Comparison of ENCODE assay signal across 10 cellular contexts in genomic region chr22:44037519-44038370, GRCh38. TPM values are rescaled to one million over a fixed set of nuclear protein-coding genes. Genes with fewer than 3 reads are reported as not detected.
A peak's percentile ranks its signal among the peaks of the same experiment; 100 is the strongest.
DNase-seq lines count a peak whose midpoint lies in the region; ATAC-seq and TF ChIP-seq lines count a peak whose summit lies in the region.
"Had no signal": no experiment of that assay in that cellular context is flagged by ENCODE, and none has a peak within 500 bp of the region (broad histone marks: within the 10 kb centered on the region; RNA-seq: fewer than 3 reads in every experiment).

No MANE protein-coding gene starts in this region.

- CTCF ChIA-PET in RWPE1 (lab: Yijun Ruan, JAX): interaction anchor here (0.6 kb wide), 2 partner anchors 45 to 588 kb away, joined by 3 read pairs; no protein-coding TSS in a partner anchor

- ATAC-seq in GM18873 (IDR thresholded peaks at IDR 0.05; ENCODE audit: low FRiP score, unreplicated experiment): no peak
- no peak for ATAC-seq in HG03432 (IDR thresholded peaks at IDR 0.05; ENCODE audit: unreplicated experiment)

- no peak overlapping the region for H3K4me3 ChIP-seq in fibroblast of the aortic adventitia (ENCODE audit: low read depth, low read length)
- H3K4me3 ChIP-seq: tibial nerve had no signal

- no peak for TF ChIP-seq CTCF in RWPE1 (conservative IDR thresholded peaks at IDR 0.05; ENCODE audit: low read depth)
- TF ChIP-seq CTCF in fibroblast of the aortic adventitia (IDR thresholded peaks at IDR 0.05; ENCODE audit: insufficient read depth, low read length): no peak

- peak overlapping the region; percentile 88 for H3K27ac ChIP-seq in RWPE1
- H3K27ac ChIP-seq: tibial nerve had no signal

- POLR2A ChIA-PET in RWPE1 (lab: Yijun Ruan, JAX; ENCODE audit: low non-redundant PET): no interaction called here

- peak; percentile 96 for DNase-seq in EH (ENCODE audit: low read depth)
- peak; percentile 84 for DNase-seq in RWPE1 (ENCODE audit: low spot score)
- DNase-seq in fibroblast of the aortic adventitia (ENCODE audit: low read depth): peak; percentile 92
- DNase-seq in renal cortical epithelial cell (ENCODE audit: low read depth): peak; percentile 90
- no peak for DNase-seq in stimulated activated CD4-positive, alpha-beta T cell treated with anti-CD3 and anti-CD28 coated beads, Interleukin-12 subunit alpha, Interleukin-12 subunit beta, amount 100 ng/mL, for 4 hours
- DNase-seq in NCI-H1694 (lab: John Stamatoyannopoulos, UW): no peak
- DNase-seq: naive B cell had no signal

RNA-seq across cellular contexts. Expression of gene PARVB, which starts 13.6 kb away (rescaled TPM):
- 23.0 and 30.6 TPM in 2 replicates for total RNA-seq in fibroblast of the aortic adventitia (ENCODE audit: low replicate concordance)
- 20.3 and 37.5 TPM in 2 replicates for total RNA-seq in renal cortical epithelial cell

Comparison
In these comparisons a context has a peak if more than half of its experiments do, and no peak if none do; other contexts are left out.
1. DNase-seq: peak in EH (single experiment), RWPE1 (single experiment), fibroblast of the aortic adventitia (single experiment) and renal cortical epithelial cell (single experiment); none in stimulated activated CD4-positive, alpha-beta T cell treated with anti-CD3 and anti-CD28 coated beads, Interleukin-12 subunit alpha, Interleukin-12 subunit beta, amount 100 ng/mL, for 4 hours (single experiment) and NCI-H1694 (single experiment).